ENCODE assay signal across 8 cellular contexts in the genomic region with DNA sequence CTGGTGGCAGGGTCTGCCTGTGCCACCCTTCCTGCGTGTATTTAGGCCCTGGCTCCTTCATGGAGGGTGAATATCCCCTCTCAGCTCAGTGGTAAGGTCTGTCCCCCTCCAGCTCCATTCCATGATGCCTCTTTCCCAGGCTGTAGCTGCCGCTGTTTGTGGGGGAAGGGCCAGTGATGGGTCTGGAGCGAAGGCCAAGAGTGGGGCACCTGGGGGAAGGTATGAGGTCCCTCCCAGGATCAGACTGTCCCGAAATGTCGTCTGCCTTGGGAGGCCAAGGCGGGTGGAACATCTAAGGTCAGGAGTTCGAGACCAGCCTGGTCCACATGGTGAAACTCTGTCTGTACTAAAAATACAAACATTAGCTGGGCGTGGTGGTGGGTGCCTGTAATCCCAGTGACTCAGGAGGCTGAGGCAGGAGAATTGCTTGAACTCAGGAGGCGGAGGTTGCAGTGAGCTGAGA. TPM values are rescaled to one million over a fixed set of nuclear protein-coding genes. Genes with fewer than 3 reads are reported as not detected.
DNase-seq lines count a peak whose midpoint lies in the region; ATAC-seq, FAIRE-seq and TF ChIP-seq lines count a peak whose summit lies in the region.

No MANE protein-coding gene starts in this region.

- no peak for TF ChIP-seq CTCF in K562 (IDR thresholded peaks at IDR 0.05 in 2 of 3, conservative IDR thresholded peaks at IDR 0.05 in 1 of 3; ENCODE audit: insufficient read depth in 2 of 3, low read depth in 1 of 3, low read length in 3 of 3)
- TF ChIP-seq CTCF in lung (IDR thresholded peaks at IDR 0.05; ENCODE audit: control extremely low read depth, extremely low read depth) = no peak

- no peak for DNase-seq in activated naive CD4-positive, alpha-beta T cell treated with anti-CD3 and anti-CD28 coated beads, Interleukin-2, amount 50 U/mL, for 16 hours
- peak in 1 of 4 experiments; percentile 55 for DNase-seq in K562 (ENCODE audit: extremely low read depth in 1 of 4, low spot score in 3 of 4)
- no peak for DNase-seq in lung (ENCODE audit: low spot score)
- DNase-seq in hippocampal formation (lab: John Stamatoyannopoulos, UW) = no peak
- no peak for DNase-seq in inferior parietal cortex (ENCODE audit: extremely low spot score)

- H3K36me3 Mint-ChIP-seq in activated naive CD4-positive, alpha-beta T cell treated with anti-CD3 and anti-CD28 coated beads, Interleukin-2, amount 50 U/mL, for 24 hours = no peaks in the 10 kb centered on the region

- no TSS peak for BruUV-seq in K562 (replicated peaks; lab: Mats Ljungman, UMichigan)

- POLR2A ChIA-PET in K562 (lab: Yijun Ruan, JAX) = interaction anchor here (0.5 to 2.2 kb wide), 7 partner anchors 8 to 359 kb away, joined by 3 to 20 read pairs (median 4); a partner anchor contains a TSS

- H3K9ac ChIP-seq in K562 (ENCODE audit: insufficient read depth in 1 of 2, low read depth in 2 of 2, low read length in 2 of 2) = peak overlapping the region; percentile 92 to 95

- in situ Hi-C loops in K562 (cut with MboI) = no loop called here

- intact Hi-C loops in K562 (cut with micrococcal nuclease) = loop anchor here (2.0 kb wide), 1 partner anchor 29 kb away; a partner anchor contains a TSS

- H3K36me3 ChIP-seq in K562 (ENCODE audit: control insufficient read depth, insufficient read depth, low read length) (peaks cover 46% of the 10 kb centered on the region; the same call in 2 of the 3 replicates), lung (ENCODE audit: control insufficient read depth in 2 of 2, insufficient read depth in 2 of 2, low read length in 2 of 2) (peaks cover 0 to 28% of the 10 kb centered on the region in 2 donors), urinary bladder (ENCODE audit: insufficient read depth) (no peaks in the 10 kb centered on the region)

- peaks cover 7% of the 10 kb centered on the region for H4K20me1 ChIP-seq in K562 (replicated peaks; ENCODE audit: control insufficient read depth, insufficient read depth, low read length)

- H3K79me2 ChIP-seq in K562 (ENCODE audit: control insufficient read depth, insufficient read depth, low read length) = peaks cover 50% of the 10 kb centered on the region

- H3K27ac Mint-ChIP-seq in activated naive CD4-positive, alpha-beta T cell treated with anti-CD3 and anti-CD28 coated beads, Interleukin-2, amount 50 U/mL, for 24 hours = no peak overlapping the region

- peaks cover 26% of the 10 kb centered on the region for H3K4me1 Mint-ChIP-seq in activated naive CD4-positive, alpha-beta T cell treated with anti-CD3 and anti-CD28 coated beads, Interleukin-2, amount 50 U/mL, for 24 hours

- ATAC-seq in K562 (no peak), lung (ENCODE audit: insufficient read depth, low FRiP score) (no peak), HG02885 (IDR thresholded peaks at IDR 0.05; ENCODE audit: poor library complexity, unreplicated experiment) (no peak)

- H3K9me3 Mint-ChIP-seq in activated naive CD4-positive, alpha-beta T cell treated with anti-CD3 and anti-CD28 coated beads, Interleukin-2, amount 50 U/mL, for 24 hours = no peaks in the 10 kb centered on the region

- no peak for TF ChIP-seq POLR2A in K562 (conservative IDR thresholded peaks at IDR 0.05)

- H3K4me3 ChIP-seq in K562 (peak overlapping the region; percentile 87), lung (peak overlapping the region; percentile 70), urinary bladder (ENCODE audit: low read depth, low read length) (peak overlapping the region; percentile 67)

- CTCF ChIA-PET in K562 (lab: Yijun Ruan, JAX; ENCODE audit: low intra/inter-chr PET ratio) = no interaction called here

- H3K27ac ChIP-seq in K562 (ENCODE audit: extremely low read depth, low read depth, low read length) = peak overlapping the region; percentile 94
- peak overlapping the region; percentile 88 to 95 for H3K27ac ChIP-seq in lung (ENCODE audit: low read depth in 1 of 2, low read length in 1 of 2)
- peak overlapping the region; percentile 60 for H3K27ac ChIP-seq in urinary bladder (ENCODE audit: low read depth)

- 5% methylated on average over 8 of the region's 9 CpGs for WGBS in K562 (ENCODE audit: insufficient coverage, low coverage, missing lambda C conversion rate)
- 40 to 64% methylated on average over 9 of the region's 9 CpGs for WGBS in lung, 2 donors
- 51% methylated on average over 9 of the region's 9 CpGs for WGBS in urinary bladder

- H3K4me2 ChIP-seq in K562 (ENCODE audit: insufficient read depth, low read length) = peak overlapping the region; percentile 85

- no peak overlapping the region for H2AFZ ChIP-seq in K562 (ENCODE audit: low read depth, low read length)

- peaks cover 2% of the 10 kb centered on the region for H3K9me1 ChIP-seq in K562 (ENCODE audit: control insufficient read depth, insufficient read depth, low read length)

- H3K4me1 ChIP-seq in K562 (replicated peaks in 1 of 2; ENCODE audit: control insufficient read depth in 2 of 2, insufficient read depth in 2 of 2, low read length in 2 of 2) (peaks cover 20 to 91% of the 10 kb centered on the region in 2 experiments; a peak in 4 of 5 replicates), lung (ENCODE audit: control insufficient read depth in 2 of 2, insufficient read depth in 2 of 2, low read length in 2 of 2) (peaks cover 0 to 36% of the 10 kb centered on the region in 2 donors), urinary bladder (ENCODE audit: insufficient read depth) (peaks cover 2% of the 10 kb centered on the region)

- no peaks in the 10 kb centered on the region for H3K27me3 ChIP-seq in K562 (ENCODE audit: control insufficient read depth in 2 of 2, insufficient read depth in 2 of 2, low read length in 2 of 2)
- no peaks in the 10 kb centered on the region for H3K27me3 ChIP-seq in lung (ENCODE audit: control insufficient read depth, insufficient read depth)

- H3K9me3 ChIP-seq in K562 (replicated peaks; ENCODE audit: control insufficient read depth, insufficient read depth, low read depth, low read length) = no peaks in the 10 kb centered on the region
- H3K9me3 ChIP-seq in lung (ENCODE audit: control insufficient read depth in 2 of 2, insufficient read depth in 1 of 2, low read length in 1 of 2) = no peaks in the 10 kb centered on the region

- TF ChIP-seq RAD21 in K562 (CRISPR knock-in tag; conservative IDR thresholded peaks at IDR 0.05 in 1 of 2, IDR thresholded peaks at IDR 0.05 in 1 of 2) = no peak

- H3K4me3 Mint-ChIP-seq in activated naive CD4-positive, alpha-beta T cell treated with anti-CD3 and anti-CD28 coated beads, Interleukin-2, amount 50 U/mL, for 24 hours = peak overlapping the region; percentile 44

- peaks cover 4% of the 10 kb centered on the region for H3K27me3 Mint-ChIP-seq in activated naive CD4-positive, alpha-beta T cell treated with anti-CD3 and anti-CD28 coated beads, Interleukin-2, amount 50 U/mL, for 24 hours

- peak; percentile 49 for FAIRE-seq in K562 (lab: Jason Lieb, UNC)

- no peak for TF ChIP-seq EP300 in K562 (IDR thresholded peaks at IDR 0.05; ENCODE audit: low read length)

RNA-seq across cellular contexts. Expression of a gene that starts 1.1 kb away (rescaled TPM):
- 104 and 449 TPM in 2 replicates for total RNA-seq in K562 (2011; cell fraction: chromatin; rRNA removed; ENCODE audit: low replicate concordance)
- 583 and 614 TPM in 2 replicates for total RNA-seq in K562 (2011; cell fraction: nucleolus; rRNA removed)
- total RNA-seq in K562 (2011; cell fraction: nucleoplasm; rRNA removed) = 235 and 299 TPM in 2 replicates
- total RNA-seq in K562 (2014; rRNA removed) (141 and 185 TPM in 2 replicates), K562 (2014; rRNA removed; fragmentation: Illumina TruSeq; extraction: Trizol) (40.0 and 65.9 TPM in 2 replicates), K562 (2015; rRNA removed; fragmentation: Illumina TruSeq; extraction: Trizol) (121 and 140 TPM in 2 replicates), K562 (2021) (187 and 189 TPM in 2 replicates), lung (100 to 1,000 TPM; 182 to 486 TPM), urinary bladder (115 TPM)
- polyA plus RNA-seq in K562 (2011; rRNA removed) (179 and 218 TPM in 2 replicates), K562 (2014; fragmentation: Illumina TruSeq; extraction: Trizol) (95.6 and 190 TPM in 2 replicates), K562 (2014; fragmentation: Nextera tagmentation; extraction: Ambion mirVana) (1 to 10 TPM; 2.3 to 6.5 TPM), K562 (2014; rRNA removed) (187 and 238 TPM in 2 replicates), lung (100 to 1,000 TPM; 313 to 556 TPM), urinary bladder (692 TPM)
- 332 and 568 TPM in 2 replicates for polyA plus RNA-seq in K562 (2011; cell fraction: cytosol; rRNA removed)
- polyA plus RNA-seq in K562 (2011; cell fraction: nucleus; rRNA removed) = 363 and 514 TPM in 2 replicates
- 181 and 228 TPM in 2 replicates for polyA plus RNA-seq in K562 (2012)
- 64.7 and 146 TPM in 2 replicates for polyA minus RNA-seq in K562 (2011; rRNA and poly(A)+ RNA removed)
- polyA minus RNA-seq in K562 (2011; cell fraction: cytosol; rRNA and poly(A)+ RNA removed) = 86.1 and 96.6 TPM in 2 replicates
- polyA minus RNA-seq in K562 (2011; cell fraction: nucleus; rRNA and poly(A)+ RNA removed) = 94.5 and 98.4 TPM in 2 replicates

RNA-seq across cellular contexts. Expression of a gene that starts 6.2 kb away (rescaled TPM):
- total RNA-seq in K562 (2011; cell fraction: chromatin; rRNA removed; ENCODE audit: low replicate concordance) = 32.8 and 134 TPM in 2 replicates
- 116 and 120 TPM in 2 replicates for total RNA-seq in K562 (2011; cell fraction: nucleolus; rRNA removed)
- 53.6 and 58.1 TPM in 2 replicates for total RNA-seq in K562 (2011; cell fraction: nucleoplasm; rRNA removed)
- total RNA-seq in K562 (2014; rRNA removed) (19.7 and 21.9 TPM in 2 replicates), K562 (2014; rRNA removed; fragmentation: Illumina TruSeq; extraction: Trizol) (0.86 and 2.3 TPM in 2 replicates), K562 (2015; rRNA removed; fragmentation: Illumina TruSeq; extraction: Trizol) (5.8 and 6.0 TPM in 2 replicates), K562 (2021) (29.0 and 35.7 TPM in 2 replicates), lung (10 to 100 TPM; 17.9 to 45.1 TPM), urinary bladder (5.9 TPM)
- polyA plus RNA-seq in K562 (2011; rRNA removed) (5.7 and 15.1 TPM in 2 replicates), K562 (2014; fragmentation: Illumina TruSeq; extraction: Trizol) (7.2 and 13.1 TPM in 2 replicates), K562 (2014; fragmentation: Nextera tagmentation; extraction: Ambion mirVana) (under 1 TPM; 0.10 to 0.13 TPM), K562 (2014; rRNA removed) (40.7 and 51.0 TPM in 2 replicates), lung (10 to 100 TPM; 19.1 to 44.4 TPM), urinary bladder (20.2 TPM)
- 5.8 and 17.5 TPM in 2 replicates for polyA plus RNA-seq in K562 (2011; cell fraction: cytosol; rRNA removed)
- 229 and 325 TPM in 2 replicates for polyA plus RNA-seq in K562 (2011; cell fraction: nucleus; rRNA removed)
- polyA plus RNA-seq in K562 (2012) = 22.7 and 54.8 TPM in 2 replicates
- polyA minus RNA-seq in K562 (2011; rRNA and poly(A)+ RNA removed) = 0.84 and 1.6 TPM in 2 replicates
- polyA minus RNA-seq in K562 (2011; cell fraction: cytosol; rRNA and poly(A)+ RNA removed) = 5.2 and 6.3 TPM in 2 replicates
- 24.2 and 30.4 TPM in 2 replicates for polyA minus RNA-seq in K562 (2011; cell fraction: nucleus; rRNA and poly(A)+ RNA removed)

RNA-seq across cellular contexts. Expression of a gene that starts 8.4 kb away (rescaled TPM):
- total RNA-seq in K562 (2011; cell fraction: chromatin; rRNA removed; ENCODE audit: low replicate concordance) = 11.3 and 43.7 TPM in 2 replicates
- total RNA-seq in K562 (2011; cell fraction: nucleolus; rRNA removed) = 55.9 and 78.4 TPM in 2 replicates
- 39.7 and 45.6 TPM in 2 replicates for total RNA-seq in K562 (2011; cell fraction: nucleoplasm; rRNA removed)
- 688 and 1,043 TPM in 2 replicates for total RNA-seq in K562 (2014; rRNA removed)
- total RNA-seq in K562 (2014; rRNA removed; fragmentation: Illumina TruSeq; extraction: Trizol) = 21.4 and 38.3 TPM in 2 replicates
- 170 and 171 TPM in 2 replicates for total RNA-seq in K562 (2015; rRNA removed; fragmentation: Illumina TruSeq; extraction: Trizol)
- 217 and 237 TPM in 2 replicates for total RNA-seq in K562 (2021)
- 40.7 and 91.6 TPM in 2 replicates for polyA plus RNA-seq in K562 (2011; rRNA removed)
- polyA plus RNA-seq in K562 (2011; cell fraction: cytosol; rRNA removed) = 76.1 and 201 TPM in 2 replicates
- 112 and 200 TPM in 2 replicates for polyA plus RNA-seq in K562 (2011; cell fraction: nucleus; rRNA removed)
- polyA plus RNA-seq in K562 (2012) = 226 and 569 TPM in 2 replicates
- 48.1 and 191 TPM in 2 replicates for polyA plus RNA-seq in K562 (2014; fragmentation: Illumina TruSeq; extraction: Trizol)
- 100 to 1,000 TPM in 1 of 2 experiments, 10 to 100 TPM in 1; 97.7 to 108 TPM for polyA plus RNA-seq in K562 (2014; fragmentation: Nextera tagmentation; extraction: Ambion mirVana)
- 350 and 635 TPM in 2 replicates for polyA plus RNA-seq in K562 (2014; rRNA removed)
- polyA minus RNA-seq in K562 (2011; rRNA and poly(A)+ RNA removed) = 35.2 and 74.3 TPM in 2 replicates
- 127 and 132 TPM in 2 replicates for polyA minus RNA-seq in K562 (2011; cell fraction: cytosol; rRNA and poly(A)+ RNA removed)
- 29.1 and 33.3 TPM in 2 replicates for polyA minus RNA-seq in K562 (2011; cell fraction: nucleus; rRNA and poly(A)+ RNA removed)
- total RNA-seq in lung = 100 to 1,000 TPM; 144 to 155 TPM
- polyA plus RNA-seq in lung = 100 to 1,000 TPM; 179 to 183 TPM
- total RNA-seq in urinary bladder = 21.7 TPM
- 148 TPM for polyA plus RNA-seq in urinary bladder

RNA-seq across cellular contexts. Expression of a gene that starts 8.8 kb away (rescaled TPM):
- 19.4 and 74.3 TPM in 2 replicates for total RNA-seq in K562 (2011; cell fraction: chromatin; rRNA removed; ENCODE audit: low replicate concordance)
- total RNA-seq in K562 (2011; cell fraction: nucleolus; rRNA removed) = 78.6 and 92.9 TPM in 2 replicates
- total RNA-seq in K562 (2011; cell fraction: nucleoplasm; rRNA removed) = 32.7 and 41.1 TPM in 2 replicates
- total RNA-seq in K562 (2014; rRNA removed) = 23.1 and 40.5 TPM in 2 replicates
- 2.3 and 3.8 TPM in 2 replicates for total RNA-seq in K562 (2014; rRNA removed; fragmentation: Illumina TruSeq; extraction: Trizol)
- total RNA-seq in K562 (2015; rRNA removed; fragmentation: Illumina TruSeq; extraction: Trizol) = 15.7 and 16.7 TPM in 2 replicates
- total RNA-seq in K562 (2021) = 27.6 and 28.3 TPM in 2 replicates
- polyA plus RNA-seq in K562 (2011; rRNA removed) = 21.5 and 42.1 TPM in 2 replicates
- polyA plus RNA-seq in K562 (2011; cell fraction: cytosol; rRNA removed) = 46.2 and 103 TPM in 2 replicates
- polyA plus RNA-seq in K562 (2011; cell fraction: nucleus; rRNA removed) = 108 and 187 TPM in 2 replicates
- 26.1 and 35.7 TPM in 2 replicates for polyA plus RNA-seq in K562 (2012)
- 5.6 and 19.8 TPM in 2 replicates for polyA plus RNA-seq in K562 (2014; fragmentation: Illumina TruSeq; extraction: Trizol)
- 1 to 10 TPM in 1 of 2 experiments, under 1 TPM in 1; 0.07 to 2.4 TPM for polyA plus RNA-seq in K562 (2014; fragmentation: Nextera tagmentation; extraction: Ambion mirVana)
- polyA plus RNA-seq in K562 (2014; rRNA removed) = 31.0 and 33.0 TPM in 2 replicates
- polyA minus RNA-seq in K562 (2011; rRNA and poly(A)+ RNA removed) = 6.9 and 10.4 TPM in 2 replicates
- 27.9 and 34.5 TPM in 2 replicates for polyA minus RNA-seq in K562 (2011; cell fraction: cytosol; rRNA and poly(A)+ RNA removed)
- polyA minus RNA-seq in K562 (2011; cell fraction: nucleus; rRNA and poly(A)+ RNA removed) = 18.6 and 21.2 TPM in 2 replicates
- 100 to 1,000 TPM in 1 of 2 donors, 10 to 100 TPM in 1; 68.3 to 135 TPM for total RNA-seq in lung
- 100 to 1,000 TPM; 133 to 197 TPM for polyA plus RNA-seq in lung
- 39.4 TPM for total RNA-seq in urinary bladder
- 144 TPM for polyA plus RNA-seq in urinary bladder

RNA-seq across cellular contexts. Expression of a gene that starts 15.2 kb away (rescaled TPM):
- total RNA-seq in K562 (2011; cell fraction: chromatin; rRNA removed; ENCODE audit: low replicate concordance) = 83.1 and 391 TPM in 2 replicates
- 282 and 286 TPM in 2 replicates for total RNA-seq in K562 (2011; cell fraction: nucleolus; rRNA removed)
- total RNA-seq in K562 (2011; cell fraction: nucleoplasm; rRNA removed) = 136 and 157 TPM in 2 replicates
- 22.2 and 32.0 TPM in 2 replicates for total RNA-seq in K562 (2014; rRNA removed)
- 3.6 and 5.0 TPM in 2 replicates for total RNA-seq in K562 (2014; rRNA removed; fragmentation: Illumina TruSeq; extraction: Trizol)
- total RNA-seq in K562 (2015; rRNA removed; fragmentation: Illumina TruSeq; extraction: Trizol) = 8.4 and 9.0 TPM in 2 replicates
- total RNA-seq in K562 (2021) = 87.1 and 87.5 TPM in 2 replicates
- polyA plus RNA-seq in K562 (2011; rRNA removed) = 6.9 and 29.3 TPM in 2 replicates
- polyA plus RNA-seq in K562 (2011; cell fraction: cytosol; rRNA removed) = 10.0 and 17.9 TPM in 2 replicates
- 266 and 420 TPM in 2 replicates for polyA plus RNA-seq in K562 (2011; cell fraction: nucleus; rRNA removed)
- 39.2 and 88.0 TPM in 2 replicates for polyA plus RNA-seq in K562 (2012)
- 21.4 and 37.1 TPM in 2 replicates for polyA plus RNA-seq in K562 (2014; fragmentation: Illumina TruSeq; extraction: Trizol)
- polyA plus RNA-seq in K562 (2014; fragmentation: Nextera tagmentation; extraction: Ambion mirVana) = under 1 TPM; 0.39 TPM
- 36.4 and 49.4 TPM in 2 replicates for polyA plus RNA-seq in K562 (2014; rRNA removed)
- polyA minus RNA-seq in K562 (2011; rRNA and poly(A)+ RNA removed) = 9.2 and 12.6 TPM in 2 replicates
- 26.3 TPM in 2 replicates for polyA minus RNA-seq in K562 (2011; cell fraction: cytosol; rRNA and poly(A)+ RNA removed)
- 88.9 and 90.9 TPM in 2 replicates for polyA minus RNA-seq in K562 (2011; cell fraction: nucleus; rRNA and poly(A)+ RNA removed)
- 100 to 1,000 TPM in 1 of 2 donors, 10 to 100 TPM in 1; 65.1 to 160 TPM for total RNA-seq in lung
- 10 to 100 TPM; 76.1 to 92.4 TPM for polyA plus RNA-seq in lung
- total RNA-seq in urinary bladder = 13.6 TPM
- 131 TPM for polyA plus RNA-seq in urinary bladder
